17 cellular contexts compared by ENCODE assay signal in genomic region chr15:74251187-74251811, GRCh38. TPM values are rescaled to one million over a fixed set of nuclear protein-coding genes. Genes with fewer than 3 reads are reported as not detected.
A peak's percentile ranks its signal among the peaks of the same experiment; 100 is the strongest.
DNase-seq lines count a peak whose midpoint lies in the region; ATAC-seq, FAIRE-seq and TF ChIP-seq lines count a peak whose summit lies in the region.
"Had no signal": no experiment of that assay in that cellular context is flagged by ENCODE, and none has a peak within 500 bp of the region (broad histone marks: within the 10 kb centered on the region; RNA-seq: fewer than 3 reads in every experiment).

No MANE protein-coding gene starts in this region.

- H3K4me3 ChIP-seq in heart right ventricle (no peak overlapping the region), A673 (ENCODE audit: low read depth, low read length, poor library complexity, severe bottlenecking) (no peak overlapping the region)
- H3K4me3 ChIP-seq: SJSA1 had no signal

- DNase-seq in G401 (ENCODE audit: low spot score) (peak; percentile 99), heart right ventricle (peak; percentile 84 to 85), posterior cingulate gyrus (peak; percentile 38 to 94 (median 74)), NCI-H2171 treated with DMSO at 0.1 percent for 48 hours (lab: John Stamatoyannopoulos, UW) (no peak), A673 (ENCODE audit: low spot score) (no peak), GM19239 (ENCODE audit: insufficient read length, low spot score) (no peak)
- DNase-seq in activated T-cell treated with anti-CD3 and anti-CD28 coated beads, Interleukin-2, amount 50 U/mL, for 4 hours, result no peak
- DNase-seq: glutamatergic neuron; NCI-H1105 treated with DMSO at 0.1 percent for 48 hours; NCI-H748 treated with DMSO at 0.1 percent for 48 hours; stimulated activated naive CD4-positive, alpha-beta T cell had no signal

- in situ Hi-C loops in G401 (cut with HindIII; ENCODE audit: low sequenced_read_pairs), result no loop called here

- no peak for FAIRE-seq in GM19239 (lab: Jason Lieb, UNC)
- FAIRE-seq: endometrium had no signal

- peaks cover 0 to 34% (median 22%) of the 10 kb centered on the region in 9 donors for H3K4me1 ChIP-seq in heart right ventricle
- H3K4me1 ChIP-seq in A673 (ENCODE audit: insufficient read depth, low read length, poor library complexity, severe bottlenecking), result peaks cover 9% of the 10 kb centered on the region
- H3K4me1 ChIP-seq: SJSA1 had no signal

- WGBS in heart right ventricle, 2 donors, result 42 to 53% methylated on average over 5 of the region's 5 CpGs

- POLR2A ChIA-PET in A673 (lab: Charles Lee; ENCODE audit: low non-redundant PET), result interaction anchor here (0.6 kb wide), 1 partner anchor 643 kb away, joined by 3 read pairs; no protein-coding TSS in a partner anchor

- H3K9me3 Mint-ChIP-seq in activated T-cell treated with anti-CD3 and anti-CD28 coated beads, Interleukin-2, amount 50 U/mL, for 4 hours, result no peaks in the 10 kb centered on the region
- H3K9me3 Mint-ChIP-seq: CD14-positive monocyte had no signal

- no TSS peak for BruUV-seq in A673 (replicated peaks; lab: Mats Ljungman, UMichigan)

- peaks cover 5% of the 10 kb centered on the region for H3K27me3 Mint-ChIP-seq in activated T-cell treated with anti-CD3 and anti-CD28 coated beads, Interleukin-2, amount 50 U/mL, for 4 hours (ENCODE audit: low read depth)

- CTCF ChIA-PET in A673 (lab: Charles Lee), result no interaction called here

- H3K27ac ChIP-seq in VCaP, result peak overlapping the region; percentile 88
- H3K27ac ChIP-seq in heart right ventricle, result peak overlapping the region in 7 of 10 donors; percentile 20 to 62 (median 49)
- no peak overlapping the region for H3K27ac ChIP-seq in A673 (ENCODE audit: low read depth, low read length, poor library complexity, severe bottlenecking)
- H3K27ac ChIP-seq: SJSA1 had no signal

- TF ChIP-seq CTCF in VCaP (conservative IDR thresholded peaks at IDR 0.05) (no peak), heart right ventricle (IDR thresholded peaks at IDR 0.05) (no peak), A673 (conservative IDR thresholded peaks at IDR 0.05; ENCODE audit: low read depth, low read length) (no peak)

- no peaks in the 10 kb centered on the region for H3K4me1 Mint-ChIP-seq in activated T-cell treated with anti-CD3 and anti-CD28 coated beads, Interleukin-2, amount 50 U/mL, for 4 hours (ENCODE audit: low read depth)
- H3K4me1 Mint-ChIP-seq: CD14-positive monocyte had no signal

- H3K27me3 ChIP-seq in heart right ventricle (peaks cover 0 to 6% (median 3%) of the 10 kb centered on the region in 7 donors), A673 (replicated peaks; ENCODE audit: insufficient read depth, low read depth, low read length, poor library complexity) (no peaks in the 10 kb centered on the region)

- no peaks in the 10 kb centered on the region for H3K9me3 ChIP-seq in heart right ventricle
- no peaks in the 10 kb centered on the region for H3K9me3 ChIP-seq in A673 (ENCODE audit: low read depth, low read length, poor library complexity, severe bottlenecking)
- H3K9me3 ChIP-seq: SJSA1 had no signal

- H3K36me3 Mint-ChIP-seq in activated T-cell treated with anti-CD3 and anti-CD28 coated beads, Interleukin-2, amount 50 U/mL, for 4 hours (ENCODE audit: insufficient read depth), result no peaks in the 10 kb centered on the region
- H3K36me3 Mint-ChIP-seq: CD14-positive monocyte had no signal

- intact Hi-C loops in heart right ventricle (cut with DNase I) (loop anchor here in 1 of 10 donors (5.0 kb wide), 1 partner anchor 51 kb away; no protein-coding TSS in a partner anchor), posterior cingulate gyrus (cut with DNase I) (no loop called here), A673 (cut with micrococcal nuclease; ENCODE audit: unreplicated experiment) (no loop called here)

- H3K36me3 ChIP-seq in heart right ventricle (no peaks in the 10 kb centered on the region), A673 (ENCODE audit: insufficient read depth, low read length, poor library complexity, severe bottlenecking) (no peaks in the 10 kb centered on the region)
- H3K36me3 ChIP-seq: SJSA1 had no signal

- ATAC-seq in heart right ventricle, result peak; percentile 89 to 99 (median 95)
- ATAC-seq in activated T-cell treated with anti-CD3 and anti-CD28 coated beads, Interleukin-2, amount 50 U/mL, for 4 hours, result no peak

- H3K4me3 Mint-ChIP-seq in activated T-cell treated with anti-CD3 and anti-CD28 coated beads, Interleukin-2, amount 50 U/mL, for 4 hours, result no peak overlapping the region
- H3K4me3 Mint-ChIP-seq: CD14-positive monocyte had no signal

RNA-seq across cellular contexts. Expression of gene CCDC33, which starts 15.2 kb away (rescaled TPM):
- 3.5 and 16.8 TPM in 2 replicates for total RNA-seq in G401 (2014; rRNA removed; shearing (Covaris generic))
- total RNA-seq in heart right ventricle (not detected), A673 (2021) (not detected in 2 replicates)
- polyA plus RNA-seq in heart right ventricle, result not detected
- not detected for total RNA-seq in activated T-cell treated with anti-CD3 and anti-CD28 coated beads, Interleukin-2, amount 50 U/mL, for 4 hours
- total RNA-seq: lower leg skin, omental fat pad, SJSA1 had no signal
- polyA plus RNA-seq: CD14-positive monocyte had no signal

RNA-seq across cellular contexts. Expression of gene STRA6, which starts 48.7 kb away (rescaled TPM):
- 17.2 and 23.9 TPM in 2 replicates for total RNA-seq in G401 (2014; rRNA removed; shearing (Covaris generic))
- total RNA-seq in heart right ventricle (under 1 TPM in 2 of 10 donors, not detected in 8; 0.13 to 0.21 TPM), A673 (2021) (0.84 and 1.5 TPM in 2 replicates)
- under 1 TPM; 0.03 to 0.15 TPM for polyA plus RNA-seq in heart right ventricle
- not detected for total RNA-seq in activated T-cell treated with anti-CD3 and anti-CD28 coated beads, Interleukin-2, amount 50 U/mL, for 4 hours
- polyA plus RNA-seq: CD14-positive monocyte had no signal

Comparison
In these comparisons a context has a peak if more than half of its experiments do, and no peak if none do; other contexts are left out.
1. DNase-seq: peak in G401 (single experiment), heart right ventricle (2 of 2) and posterior cingulate gyrus (10 of 10); none in NCI-H2171 treated with DMSO at 0.1 percent for 48 hours (single experiment), activated T-cell treated with anti-CD3 and anti-CD28 coated beads, Interleukin-2, amount 50 U/mL, for 4 hours (single experiment), A673 (single experiment) and GM19239 (single experiment).
2. ATAC-seq: peak in heart right ventricle (8 of 8); none in activated T-cell treated with anti-CD3 and anti-CD28 coated beads, Interleukin-2, amount 50 U/mL, for 4 hours (0 of 2).